Comparison of ENCODE assay signal across 19 cellular contexts in the genomic region with DNA sequence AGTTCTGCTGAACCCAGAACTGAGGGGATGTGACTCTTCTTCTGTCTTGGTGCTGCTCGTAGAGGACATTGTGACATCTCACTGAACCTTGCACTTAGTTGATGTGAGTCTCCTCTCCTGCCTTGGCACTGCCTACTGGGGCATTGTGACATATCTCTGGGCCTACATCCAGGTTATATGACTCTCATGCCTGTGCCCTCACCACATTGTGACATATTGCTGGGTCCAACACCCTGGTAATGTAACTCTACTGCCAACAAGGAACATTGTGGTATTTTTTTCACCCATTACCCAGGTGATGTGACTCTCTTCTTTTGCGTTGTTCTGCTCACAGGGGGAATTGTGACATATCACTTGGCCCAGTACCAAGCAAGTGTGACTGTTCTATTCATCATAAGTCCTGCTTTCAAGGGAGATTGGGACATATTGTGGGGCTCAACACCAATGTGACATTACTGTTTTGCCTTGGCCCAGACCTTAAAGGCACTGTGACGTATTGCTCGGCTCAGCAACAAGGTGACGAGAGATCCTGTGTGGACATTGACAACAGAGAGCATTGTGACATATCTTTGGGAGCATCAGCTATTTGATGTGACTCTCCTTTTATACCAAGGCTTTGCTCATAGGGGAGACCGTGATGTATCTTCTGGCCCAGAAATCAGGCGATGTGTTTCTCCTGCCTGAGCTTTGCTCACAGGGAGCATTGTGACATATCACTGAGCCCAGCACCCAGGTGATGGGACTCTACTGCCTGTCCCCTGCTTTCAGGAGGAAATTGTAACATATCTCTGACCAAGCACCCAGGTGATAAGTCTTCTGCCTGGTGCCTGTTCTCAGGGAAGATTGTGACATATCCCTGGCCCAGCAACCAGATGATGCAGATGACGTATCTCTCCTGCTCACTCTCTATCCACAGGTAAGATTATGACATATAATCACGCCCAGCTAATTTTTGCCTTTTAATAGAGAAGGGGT. TPM values are rescaled to one million over a fixed set of nuclear protein-coding genes. Genes with fewer than 3 reads are reported as not detected.
A peak's percentile ranks its signal among the peaks of the same experiment; 100 is the strongest.
DNase-seq lines count a peak whose midpoint lies in the region; ATAC-seq and TF ChIP-seq lines count a peak whose summit lies in the region.
"Had no signal": no experiment of that assay in that cellular context is flagged by ENCODE, and none has a peak within 500 bp of the region (broad histone marks: within the 10 kb centered on the region; RNA-seq: fewer than 3 reads in every experiment).

No MANE protein-coding gene starts in this region.

- dilution Hi-C loops in mammary epithelial cell (cut with HindIII; ENCODE audit: low sequenced_read_pairs), result no loop called here

- H3K4me2 ChIP-seq in mammary epithelial cell (ENCODE audit: insufficient read depth, low read depth, low read length), result no peak overlapping the region
- H3K4me2 ChIP-seq: BLaER1, GM23338 had no signal

- no peak for TF ChIP-seq CTCF in MCF 10A (IDR thresholded peaks at IDR 0.05; ENCODE audit: unreplicated experiment)
- no peak for TF ChIP-seq CTCF in mammary epithelial cell (conservative IDR thresholded peaks at IDR 0.05 in 1 of 2, IDR thresholded peaks at IDR 0.05 in 1 of 2; ENCODE audit: extremely low read depth in 1 of 2, insufficient read depth in 1 of 2, low read depth in 1 of 2, low read length in 2 of 2)
- TF ChIP-seq CTCF in mucosa of descending colon (IDR thresholded peaks at IDR 0.05), result no peak
- no peak for TF ChIP-seq CTCF in upper lobe of left lung (IDR thresholded peaks at IDR 0.05)

- H3K79me2 ChIP-seq in mammary epithelial cell (ENCODE audit: insufficient read depth, low read length), result no peaks in the 10 kb centered on the region

- in situ Hi-C loops in mammary epithelial cell (cut with MboI; ENCODE audit: low sequenced_read_pairs in 2 of 2), result no loop called here

- peak; percentile 67 for ATAC-seq in esophagus mucosa
- peak; percentile 18 for ATAC-seq in mucosa of descending colon
- ATAC-seq in upper lobe of left lung (ENCODE audit: low FRiP score in 2 of 2), result peak in 1 of 2 donors; percentile 27
- no peak for ATAC-seq in HG03139 (IDR thresholded peaks at IDR 0.05; ENCODE audit: unreplicated experiment)
- ATAC-seq in HG03108 (IDR thresholded peaks at IDR 0.05; ENCODE audit: unreplicated experiment), result no peak
- ATAC-seq: GM23338 had no signal

- peak; percentile 11 for DNase-seq in MCF 10A (ENCODE audit: unreplicated experiment)
- DNase-seq in mammary epithelial cell, result no peak
- no peak for DNase-seq in mucosa of descending colon
- DNase-seq in upper lobe of left lung, result peak in 1 of 2 donors; percentile 48
- DNase-seq in stimulated activated CD4-positive, alpha-beta T cell treated with anti-CD3 and anti-CD28 coated beads, Interleukin-2, amount 100 ng/mL, for 48 hours, result no peak
- DNase-seq: 8988T, IMR-90, Kasumi-1, NCI-H1105, NCI-H1694 treated with DMSO at 0.1 percent for 48 hours, NCI-H2107, NCI-H226, NCI-H524 treated with DMSO at 0.1 percent for 48 hours, SHP77 had no signal

- no peak overlapping the region for H3K4me3 ChIP-seq in mammary epithelial cell (replicated peaks in 1 of 3; ENCODE audit: insufficient read depth in 1 of 3, low read depth in 2 of 3, low read length in 3 of 3)
- H3K4me3 ChIP-seq in mucosa of descending colon, result no peak overlapping the region
- H3K4me3 ChIP-seq in upper lobe of left lung, result no peak overlapping the region
- H3K4me3 ChIP-seq: BLaER1, GM23338 had no signal

- no peaks in the 10 kb centered on the region for H3K36me3 Mint-ChIP-seq in MCF 10A (ENCODE audit: insufficient read depth, unreplicated experiment)

- H3K36me3 ChIP-seq in mammary epithelial cell (ENCODE audit: insufficient read depth, low read length), result no peaks in the 10 kb centered on the region
- H3K36me3 ChIP-seq in mucosa of descending colon (ENCODE audit: low read depth), result no peaks in the 10 kb centered on the region
- H3K36me3 ChIP-seq in upper lobe of left lung, result no peaks in the 10 kb centered on the region

- H3K4me3 Mint-ChIP-seq in MCF 10A (ENCODE audit: unreplicated experiment), result no peak overlapping the region
- H3K4me3 Mint-ChIP-seq: GM23338 had no signal

- no peak overlapping the region for H2AFZ ChIP-seq in mammary epithelial cell (ENCODE audit: low read depth, low read length)
- H2AFZ ChIP-seq: GM23338 had no signal

- H3K4me1 ChIP-seq in mammary epithelial cell (ENCODE audit: insufficient read depth, low read length) (no peaks in the 10 kb centered on the region), mucosa of descending colon (ENCODE audit: low read depth) (no peaks in the 10 kb centered on the region), upper lobe of left lung (no peaks in the 10 kb centered on the region)
- H3K4me1 ChIP-seq: BLaER1 had no signal

- no peaks in the 10 kb centered on the region for H4K20me1 ChIP-seq in mammary epithelial cell (ENCODE audit: insufficient read depth, low read length)
- H4K20me1 ChIP-seq: BLaER1 had no signal

- no peak for TF ChIP-seq EP300 in upper lobe of left lung (IDR thresholded peaks at IDR 0.05)

- no peak overlapping the region for H3K27ac ChIP-seq in mammary epithelial cell (ENCODE audit: insufficient read depth, low read depth, low read length)
- peak overlapping the region in 3 of 4 donors; percentile 46 to 79 (median 71) for H3K27ac ChIP-seq in upper lobe of left lung
- H3K27ac ChIP-seq: BLaER1 had no signal

- POLR2A ChIA-PET in MCF 10A (lab: Yijun Ruan, JAX), result interaction anchor here (1.1 kb wide), 1 partner anchor 96 kb away, joined by 3 read pairs; a partner anchor contains a TSS

- BruUV-seq in MCF 10A (replicated peaks; lab: Mats Ljungman, UMichigan) (no TSS peak), mammary epithelial cell (replicated peaks; lab: Mats Ljungman, UMichigan) (no TSS peak)

- H3K9me3 ChIP-seq in mammary epithelial cell (replicated peaks; ENCODE audit: insufficient read depth, low read length) (peaks cover 30% of the 10 kb centered on the region), mucosa of descending colon (no peaks in the 10 kb centered on the region), upper lobe of left lung (no peaks in the 10 kb centered on the region)

- no peaks in the 10 kb centered on the region for H3K27me3 Mint-ChIP-seq in MCF 10A (ENCODE audit: insufficient read depth, unreplicated experiment)

- H3K27me3 ChIP-seq in mammary epithelial cell (ENCODE audit: insufficient read depth, low read length), result no peaks in the 10 kb centered on the region
- H3K27me3 ChIP-seq in upper lobe of left lung, result no peaks in the 10 kb centered on the region
- H3K27me3 ChIP-seq: BLaER1 had no signal

- CTCF ChIA-PET in MCF 10A (lab: Yijun Ruan, JAX) (no interaction called here), mammary epithelial cell (lab: Charles Lee; ENCODE audit: low non-redundant PET) (no interaction called here)

- H3K9me3 Mint-ChIP-seq in MCF 10A (ENCODE audit: unreplicated experiment), result peaks cover 30% of the 10 kb centered on the region

- H3K4me1 Mint-ChIP-seq in MCF 10A (ENCODE audit: insufficient read depth, unreplicated experiment), result no peaks in the 10 kb centered on the region
- H3K4me1 Mint-ChIP-seq: GM23338 had no signal

- no peak for TF ChIP-seq POLR2A in upper lobe of left lung (IDR thresholded peaks at IDR 0.05)

- intact Hi-C loops in MCF 10A (cut with micrococcal nuclease) (no loop called here), mammary epithelial cell (cut with micrococcal nuclease) (no loop called here), mucosa of descending colon (cut with DNase I, micrococcal nuclease) (no loop called here)

- 72% methylated on average over 9 of the region's 9 CpGs for WGBS in mammary epithelial cell (ENCODE audit: low coverage, missing lambda C conversion rate)
- 81 to 89% methylated on average over 9 of the region's 9 CpGs for WGBS in upper lobe of left lung, 2 donors

- no peak overlapping the region for H3K27ac Mint-ChIP-seq in MCF 10A (ENCODE audit: low read depth, unreplicated experiment)
- H3K27ac Mint-ChIP-seq: GM23338 had no signal

- H3K9ac ChIP-seq in mammary epithelial cell (ENCODE audit: insufficient read depth, low read length), result no peak overlapping the region
- H3K9ac ChIP-seq: BLaER1 had no signal

RNA-seq across cellular contexts. Expression of a gene that starts 12.2 kb away (rescaled TPM):
- total RNA-seq in MCF 10A (2022) (3.7 and 4.0 TPM in 2 replicates), mammary epithelial cell (10 to 100 TPM in 1 of 2 donors, 1 to 10 TPM in 1; 8.1 to 13.8 TPM), esophagus mucosa (5.3 TPM), mucosa of descending colon (10 to 100 TPM; 16.5 to 18.7 (median 16.6) TPM), upper lobe of left lung (10 to 100 TPM; 11.8 to 35.2 (median 24.3) TPM)
- 2.5 TPM for polyA plus RNA-seq in mammary epithelial cell
- 3.6 TPM for polyA minus RNA-seq in mammary epithelial cell

Comparison
In these comparisons a context has a peak if more than half of its experiments do, and no peak if none do; other contexts are left out.
1. ATAC-seq: peak in esophagus mucosa (single experiment) and mucosa of descending colon (single experiment); none in HG03139 (single experiment) and HG03108 (single experiment).